9 cellular contexts compared by ENCODE assay signal in the genomic region with DNA sequence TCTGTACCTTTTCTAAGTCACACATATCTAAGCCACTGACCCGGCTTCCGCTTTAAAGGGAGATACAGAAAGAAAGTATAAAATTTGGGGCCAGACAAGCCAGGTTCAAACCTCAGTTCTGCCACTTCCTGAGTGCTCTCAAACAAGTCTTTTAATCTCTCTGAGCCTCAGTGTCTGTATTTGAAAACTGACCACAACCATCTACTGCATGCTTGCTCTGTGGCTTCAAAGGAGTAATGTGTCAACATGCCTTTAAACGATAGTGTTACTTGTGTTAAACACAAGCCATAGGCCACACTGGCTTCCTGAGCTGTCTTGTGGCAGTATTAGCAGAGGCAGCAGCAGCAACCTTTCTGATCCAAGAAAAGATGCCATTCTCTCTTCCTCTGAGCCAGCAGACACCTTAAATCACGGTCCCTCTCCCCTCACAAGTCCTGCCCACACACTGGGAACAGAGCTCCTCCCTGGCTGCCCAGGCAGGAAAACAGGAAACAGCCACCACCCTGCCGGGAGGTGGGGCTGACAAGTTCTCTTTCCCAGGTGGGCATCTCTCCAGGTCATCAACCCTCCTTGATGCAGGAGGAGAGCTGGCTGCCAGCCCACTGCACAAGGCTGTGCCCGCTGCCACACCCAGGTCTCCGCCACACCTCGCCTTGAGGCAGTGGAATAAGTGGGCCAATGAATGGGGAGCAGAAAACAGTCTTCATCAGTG. TPM values are rescaled to one million over a fixed set of nuclear protein-coding genes. Genes with fewer than 3 reads are reported as not detected.
DNase-seq lines count a peak whose midpoint lies in the region; ATAC-seq, FAIRE-seq and TF ChIP-seq lines count a peak whose summit lies in the region.
"Had no signal": no experiment of that assay in that cellular context is flagged by ENCODE, and none has a peak within 500 bp of the region (broad histone marks: within the 10 kb centered on the region; RNA-seq: fewer than 3 reads in every experiment).

No MANE protein-coding gene starts in this region.

- no peaks in the 10 kb centered on the region for H3K27me3 ChIP-seq in MM.1S (replicated peaks; ENCODE audit: insufficient read depth, low read length)
- H3K27me3 ChIP-seq in upper lobe of left lung = no peaks in the 10 kb centered on the region

- TF ChIP-seq CTCF in MM.1S (IDR thresholded peaks at IDR 0.05; ENCODE audit: low read length) (no peak), kidney (IDR thresholded peaks at IDR 0.05; ENCODE audit: borderline replicate concordance, extremely low read depth, insufficient read depth) (no peak), upper lobe of left lung (IDR thresholded peaks at IDR 0.05) (no peak)

- intact Hi-C loops in kidney (cut with DNase I) = no loop called here

- H3K4me3 Mint-ChIP-seq in activated T-helper 17 cell treated with anti-CD3 and anti-CD28 coated beads, Interleukin-2, amount 50 U/mL, for 72 hours = peak overlapping the region; percentile 41

- TF ChIP-seq POLR2A in upper lobe of left lung (IDR thresholded peaks at IDR 0.05) = peak in 2 of 4 donors; percentile 22 to 55

- H3K9me3 ChIP-seq in MM.1S (replicated peaks; ENCODE audit: insufficient read depth, low read length) = no peaks in the 10 kb centered on the region
- no peaks in the 10 kb centered on the region for H3K9me3 ChIP-seq in kidney (ENCODE audit: control insufficient read depth in 1 of 2, low read length in 2 of 2)
- H3K9me3 ChIP-seq in upper lobe of left lung = no peaks in the 10 kb centered on the region

- no peaks in the 10 kb centered on the region for H3F3A ChIP-seq in MM.1S (ENCODE audit: insufficient read depth, low read length)

- peaks cover 17% of the 10 kb centered on the region for H3K4me1 Mint-ChIP-seq in activated T-helper 17 cell treated with anti-CD3 and anti-CD28 coated beads, Interleukin-2, amount 50 U/mL, for 72 hours

- no peaks in the 10 kb centered on the region for H3K36me3 ChIP-seq in MM.1S (replicated peaks; ENCODE audit: insufficient read depth, low read length)
- no peaks in the 10 kb centered on the region for H3K36me3 ChIP-seq in kidney (ENCODE audit: control insufficient read depth in 1 of 2, insufficient read depth in 2 of 2, low read length in 2 of 2)
- no peaks in the 10 kb centered on the region for H3K36me3 ChIP-seq in upper lobe of left lung

- H3K4me3 ChIP-seq in MM.1S (ENCODE audit: low read length) (no peak overlapping the region), kidney (ENCODE audit: low read length in 2 of 2) (peak overlapping the region in 1 of 2 donors; percentile 31), upper lobe of left lung (no peak overlapping the region)

- DNase-seq in COLO668 (lab: John Stamatoyannopoulos, UW; ENCODE audit: unreplicated experiment) (peak; percentile 12), MM.1S (peak; percentile 52), kidney (peak; percentile 95), upper lobe of left lung (peak; percentile 81 to 94), NCI-H446 treated with DMSO at 0.1 percent for 48 hours (lab: John Stamatoyannopoulos, UW) (no peak), AG08395 (ENCODE audit: low spot score) (no peak)

- TF ChIP-seq EP300 in upper lobe of left lung (IDR thresholded peaks at IDR 0.05) = no peak

- no peaks in the 10 kb centered on the region for H3K36me3 Mint-ChIP-seq in activated T-helper 17 cell treated with anti-CD3 and anti-CD28 coated beads, Interleukin-2, amount 50 U/mL, for 72 hours (ENCODE audit: low read depth)

- no peak overlapping the region; the same call in 1 of the 2 replicates for H3K27ac ChIP-seq in MM.1S (ENCODE audit: low read length)
- peak overlapping the region; percentile 32 to 79 for H3K27ac ChIP-seq in kidney (ENCODE audit: low read depth in 2 of 2, low read length in 2 of 2)
- H3K27ac ChIP-seq in upper lobe of left lung = peak overlapping the region; percentile 64 to 86 (median 81)

- H3K4me1 ChIP-seq in MM.1S (ENCODE audit: low read length) = peaks cover 7% of the 10 kb centered on the region; the same call in 1 of the 2 replicates
- peaks cover 0 to 13% of the 10 kb centered on the region in 2 donors for H3K4me1 ChIP-seq in kidney (ENCODE audit: control insufficient read depth in 1 of 2, insufficient read depth in 1 of 2, low read depth in 1 of 2, low read length in 2 of 2)
- H3K4me1 ChIP-seq in upper lobe of left lung = peaks cover 35 to 51% (median 41%) of the 10 kb centered on the region in 4 donors

- ATAC-seq in activated T-helper 17 cell treated with anti-CD3 and anti-CD28 coated beads, Interleukin-2, amount 50 U/mL, for 72 hours (replicated peaks) = peak; percentile 87
- ATAC-seq in upper lobe of left lung (ENCODE audit: low FRiP score in 2 of 2) (peak; percentile 59 to 87), HG03108 (IDR thresholded peaks at IDR 0.05; ENCODE audit: unreplicated experiment) (no peak)

- H4K20me1 ChIP-seq in MM.1S (ENCODE audit: insufficient read depth, low read length) = no peaks in the 10 kb centered on the region

- H2AFZ ChIP-seq in MM.1S (ENCODE audit: low read length) = no peak overlapping the region

- H3K9ac ChIP-seq in MM.1S (ENCODE audit: low read length) (no peak overlapping the region), kidney (ENCODE audit: low read length in 2 of 2) (peak overlapping the region in 1 of 2 donors; percentile 51)

- FAIRE-seq in kidney (lab: Jason Lieb, UNC) = no peak
- FAIRE-seq: colon had no signal

- H3K27me3 Mint-ChIP-seq in activated T-helper 17 cell treated with anti-CD3 and anti-CD28 coated beads, Interleukin-2, amount 50 U/mL, for 72 hours = no peaks in the 10 kb centered on the region

- no peaks in the 10 kb centered on the region for H3K9me3 Mint-ChIP-seq in activated T-helper 17 cell treated with anti-CD3 and anti-CD28 coated beads, Interleukin-2, amount 50 U/mL, for 72 hours

- H3K79me2 ChIP-seq in MM.1S (ENCODE audit: low read length) = no peaks in the 10 kb centered on the region

- H3K4me2 ChIP-seq in MM.1S (ENCODE audit: low read depth, low read length) = no peak overlapping the region

- H3K27ac Mint-ChIP-seq in activated T-helper 17 cell treated with anti-CD3 and anti-CD28 coated beads, Interleukin-2, amount 50 U/mL, for 72 hours = peak overlapping the region; percentile 75

- 34 to 42% methylated on average over 3 to 8 of the region's 8 CpGs for WGBS in upper lobe of left lung, 2 donors

- no peaks in the 10 kb centered on the region for H3K9me2 ChIP-seq in MM.1S (replicated peaks; ENCODE audit: insufficient read depth, low read length)

RNA-seq across cellular contexts. Expression of a gene that starts 10.7 kb away (rescaled TPM):
- 10 to 100 TPM in 1 of 2 donors, 1 to 10 TPM in 1; 9.8 to 13.0 TPM for total RNA-seq in activated T-helper 17 cell treated with anti-CD3 and anti-CD28 coated beads, Interleukin-2, amount 50 U/mL, for 72 hours
- 50.1 TPM for total RNA-seq in kidney
- polyA plus RNA-seq in kidney (ENCODE audit: insufficient read depth, low read depth, low replicate concordance) = 11.2 TPM
- 10 to 100 TPM; 43.9 to 66.0 (median 55.2) TPM for total RNA-seq in upper lobe of left lung

RNA-seq across cellular contexts. Expression of a gene that starts 44.0 kb away (rescaled TPM):
- not detected for total RNA-seq in activated T-helper 17 cell treated with anti-CD3 and anti-CD28 coated beads, Interleukin-2, amount 50 U/mL, for 72 hours
- total RNA-seq in kidney (0.88 TPM), upper lobe of left lung (1 to 10 TPM in 1 of 6 donors, under 1 TPM in 1, not detected in 4; 0.71 to 3.6 TPM)
- polyA plus RNA-seq in kidney (ENCODE audit: insufficient read depth, low read depth, low replicate concordance) = not detected

Comparison
In these comparisons a context has a peak if more than half of its experiments do, and no peak if none do; other contexts are left out.
1. DNase-seq: peak in COLO668 (single experiment), MM.1S (single experiment), kidney (single experiment) and upper lobe of left lung (2 of 2); none in NCI-H446 treated with DMSO at 0.1 percent for 48 hours (single experiment) and AG08395 (single experiment).